Comparison of ENCODE assay signal across 8 cellular contexts in genomic region chr12:69157023-69157655, GRCh38.
A peak's percentile ranks its signal among the peaks of the same experiment; 100 is the strongest.
DNase-seq lines count a peak whose midpoint lies in the region; ATAC-seq, FAIRE-seq and TF ChIP-seq lines count a peak whose summit lies in the region.

No MANE protein-coding gene starts in this region.

- ATAC-seq in GM18867 (IDR thresholded peaks at IDR 0.05; ENCODE audit: unreplicated experiment) = peak; percentile 97
- peak; percentile 91 for ATAC-seq in HG03064 (IDR thresholded peaks at IDR 0.05; ENCODE audit: low read depth, unreplicated experiment)
- peak; percentile 97 for ATAC-seq in activated B cell treated with CpG ODN at 0.5 μM for 24 hours (ENCODE audit: low read depth)

- no peaks in the 10 kb centered on the region for H3K27me3 Mint-ChIP-seq in activated B cell treated with CpG ODN at 0.5 μM for 24 hours

- peak; percentile 85 for TF ChIP-seq CTCF in activated B cell treated with CpG ODN at 0.5 μM for 24 hours (IDR thresholded peaks at IDR 0.05)
- peak; percentile 99 for TF ChIP-seq CTCF in bronchial epithelial cell (IDR thresholded peaks at IDR 0.05; ENCODE audit: insufficient read depth, low read length, severe bottlenecking)
- TF ChIP-seq CTCF in kidney epithelial cell (IDR thresholded peaks at IDR 0.05; ENCODE audit: insufficient read depth, low read length, poor library complexity, severe bottlenecking) = peak; percentile 99

- H3K27me3 ChIP-seq in bronchial epithelial cell (ENCODE audit: control insufficient read depth, insufficient read depth, low read length) (no peaks in the 10 kb centered on the region), kidney epithelial cell (ENCODE audit: control insufficient read depth, insufficient read depth, low read length) (no peaks in the 10 kb centered on the region)

- H3K36me3 ChIP-seq in bronchial epithelial cell (ENCODE audit: control insufficient read depth, insufficient read depth, low read length) (no peaks in the 10 kb centered on the region), kidney epithelial cell (ENCODE audit: control insufficient read depth, insufficient read depth, low read length) (no peaks in the 10 kb centered on the region)

- H3K4me3 Mint-ChIP-seq in activated B cell treated with CpG ODN at 0.5 μM for 24 hours = peak overlapping the region; percentile 17

- no peaks in the 10 kb centered on the region for H3K36me3 Mint-ChIP-seq in activated B cell treated with CpG ODN at 0.5 μM for 24 hours (ENCODE audit: low read depth)

- peak overlapping the region; percentile 24 for H3K27ac Mint-ChIP-seq in activated B cell treated with CpG ODN at 0.5 μM for 24 hours

- H3K4me3 ChIP-seq in bronchial epithelial cell (ENCODE audit: low read depth, low read length) (no peak overlapping the region), kidney epithelial cell (ENCODE audit: low read depth, low read length) (no peak overlapping the region)

- H3K4me1 Mint-ChIP-seq in activated B cell treated with CpG ODN at 0.5 μM for 24 hours = peaks cover 14% of the 10 kb centered on the region

- DNase-seq in AG08395 (ENCODE audit: low spot score) (peak; percentile 80), NCI-H2227 (lab: John Stamatoyannopoulos, UW; ENCODE audit: unreplicated experiment) (peak; percentile 90), activated B cell treated with CpG ODN at 0.5 μM for 24 hours (peak; percentile 83), bronchial epithelial cell (ENCODE audit: low read depth) (peak; percentile 63), kidney epithelial cell (ENCODE audit: low read depth) (peak; percentile 56)
- DNase-seq in stimulated activated CD4-positive, alpha-beta T cell treated with anti-CD3 and anti-CD28 coated beads, Interleukin-2, amount 100 ng/mL, for 4 hours (ENCODE audit: low read depth) = peak; percentile 84

- no peak for FAIRE-seq in bronchial epithelial cell (lab: Jason Lieb, UNC)

- POLR2A ChIA-PET in activated B cell treated with CpG ODN at 0.5 μM for 24 hours (lab: Charles Lee) = interaction anchor here (0.6 to 1.4 kb wide), 3 partner anchors 76 to 97 kb away, joined by 3 to 4 read pairs (median 3); no protein-coding TSS in a partner anchor

- CTCF ChIA-PET in activated B cell treated with CpG ODN at 0.5 μM for 24 hours (lab: Charles Lee) = interaction anchor here (0.7 to 4.2 kb wide), 15 partner anchors 11 to 414 kb away, joined by 3 to 56 read pairs (median 5); no protein-coding TSS in a partner anchor

- intact Hi-C loops in activated B cell treated with CpG ODN at 0.5 μM for 24 hours (cut with micrococcal nuclease) = loop anchor here (1.0 to 5.0 kb wide), 7 partner anchors 82 to 580 kb away; partner anchors contain the start of genes CCT2, CPSF6, FRS2 and RAB3IP

- H3K9me3 Mint-ChIP-seq in activated B cell treated with CpG ODN at 0.5 μM for 24 hours = no peaks in the 10 kb centered on the region
